14 cellular contexts compared by ENCODE assay signal in the genomic region with DNA sequence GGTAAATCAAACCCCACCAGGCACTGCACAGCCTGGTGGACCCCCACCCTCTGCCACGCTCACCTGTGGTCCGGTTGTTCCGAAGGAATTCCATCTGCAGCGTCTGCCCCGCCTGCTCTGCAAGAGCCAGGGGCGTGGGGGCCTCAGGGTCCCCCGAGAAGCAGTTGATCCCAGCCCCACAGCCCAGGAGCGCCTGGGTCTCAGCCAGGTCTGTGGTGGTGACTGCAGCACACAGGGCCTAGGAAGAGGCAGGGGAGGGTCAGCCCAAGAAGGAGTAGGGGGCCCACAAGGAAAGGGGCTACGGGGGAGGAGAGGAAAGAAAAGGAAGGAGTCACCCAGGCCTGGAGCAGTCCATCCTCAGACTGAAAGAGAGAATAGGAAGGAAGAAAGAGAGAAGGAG. TPM values are rescaled to one million over a fixed set of nuclear protein-coding genes. Genes with fewer than 3 reads are reported as not detected.
DNase-seq lines count a peak whose midpoint lies in the region; ATAC-seq and TF ChIP-seq lines count a peak whose summit lies in the region.
"Had no signal": no experiment of that assay in that cellular context is flagged by ENCODE, and none has a peak within 500 bp of the region (broad histone marks: within the 10 kb centered on the region; RNA-seq: fewer than 3 reads in every experiment).

No MANE protein-coding gene starts in this region.

- no peaks in the 10 kb centered on the region for H3K9me3 Mint-ChIP-seq in effector memory CD8-positive, alpha-beta T cell
- H3K9me3 Mint-ChIP-seq in mesothelial cell of epicardium = no peaks in the 10 kb centered on the region

- peaks cover 13 to 23% of the 10 kb centered on the region in 2 donors for H3K4me1 Mint-ChIP-seq in effector memory CD8-positive, alpha-beta T cell (ENCODE audit: low read depth in 2 of 2)
- H3K4me1 Mint-ChIP-seq in mesothelial cell of epicardium = peaks cover 33% of the 10 kb centered on the region

- H3K4me1 ChIP-seq in Panc1 (ENCODE audit: control insufficient read depth, insufficient read depth, low read length) = no peaks in the 10 kb centered on the region
- H3K4me1 ChIP-seq in smooth muscle cell (ENCODE audit: low read depth) = peaks cover 30% of the 10 kb centered on the region
- H3K4me1 ChIP-seq in PC-9 (replicated peaks; ENCODE audit: insufficient read depth) = no peaks in the 10 kb centered on the region
- H3K4me1 ChIP-seq in aorta (ENCODE audit: control insufficient read depth in 1 of 2, insufficient read depth in 2 of 2, low read length in 2 of 2) = no peaks in the 10 kb centered on the region
- H3K4me1 ChIP-seq: pancreas had no signal

- CTCF ChIA-PET in Panc1 (lab: Charles Lee) = interaction anchor here (1.0 kb wide), 1 partner anchor 19 kb away, joined by 5 read pairs; no protein-coding TSS in a partner anchor
- CTCF ChIA-PET in PC-9 (lab: Charles Lee) = interaction anchor here (0.7 kb wide), 1 partner anchor 14 kb away, joined by 9 read pairs; no protein-coding TSS in a partner anchor

- no peak for TF ChIP-seq CTCF in Panc1 (IDR thresholded peaks at IDR 0.05)
- no peak for TF ChIP-seq CTCF in mesothelial cell of epicardium (IDR thresholded peaks at IDR 0.05; ENCODE audit: unreplicated experiment)
- TF ChIP-seq CTCF in smooth muscle cell (IDR thresholded peaks at IDR 0.05; ENCODE audit: borderline replicate concordance, insufficient read depth, poor library complexity, severe bottlenecking) = no peak
- TF ChIP-seq CTCF in PC-9 (conservative IDR thresholded peaks at IDR 0.05) = no peak

- no peaks in the 10 kb centered on the region for H3K36me3 ChIP-seq in Panc1 (ENCODE audit: control insufficient read depth, insufficient read depth, low read length)
- H3K36me3 ChIP-seq in smooth muscle cell (ENCODE audit: low read depth) = no peaks in the 10 kb centered on the region
- H3K36me3 ChIP-seq in PC-9 (ENCODE audit: low read depth) = peaks cover 25% of the 10 kb centered on the region; the same call in 1 of the 2 replicates
- H3K36me3 ChIP-seq in aorta (ENCODE audit: control insufficient read depth in 1 of 2, insufficient read depth in 2 of 2, low read length in 1 of 2) = no peaks in the 10 kb centered on the region

- H3K27ac ChIP-seq in Panc1 (ENCODE audit: low read length) (no peak overlapping the region), smooth muscle cell (ENCODE audit: low read depth) (no peak overlapping the region), PC-9 (no peak overlapping the region), aorta (ENCODE audit: low read depth in 1 of 2, low read length in 2 of 2) (no peak overlapping the region)
- H3K27ac ChIP-seq: KMS-11, pancreas had no signal

- H3K9me3 ChIP-seq in Panc1 (ENCODE audit: control insufficient read depth, insufficient read depth, low read depth, low read length) = no peaks in the 10 kb centered on the region
- no peaks in the 10 kb centered on the region for H3K9me3 ChIP-seq in smooth muscle cell (replicated peaks; ENCODE audit: low read depth)
- H3K9me3 ChIP-seq in PC-9 (ENCODE audit: insufficient read depth, low read depth) = no peaks in the 10 kb centered on the region
- H3K9me3 ChIP-seq in aorta (ENCODE audit: control insufficient read depth, low read length) = no peaks in the 10 kb centered on the region
- H3K9me3 ChIP-seq: pancreas had no signal

- peak overlapping the region; percentile 69 for H3K4me2 ChIP-seq in smooth muscle cell
- no peak overlapping the region for H3K4me2 ChIP-seq in PC-9
- H3K4me2 ChIP-seq: KMS-11 had no signal

- peak; percentile 8; the same call in 1 of the 2 replicates for ATAC-seq in Panc1
- ATAC-seq in effector memory CD8-positive, alpha-beta T cell (replicated peaks) = no peak
- no peak for ATAC-seq in aorta (ENCODE audit: low FRiP score)

- POLR2A ChIA-PET in Panc1 (lab: Charles Lee) (no interaction called here), PC-9 (lab: Charles Lee; ENCODE audit: unreplicated experiment) (no interaction called here)

- H3F3A ChIP-seq in smooth muscle cell (ENCODE audit: low read depth) = no peaks in the 10 kb centered on the region
- peaks cover 9% of the 10 kb centered on the region for H3F3A ChIP-seq in PC-9 (ENCODE audit: insufficient read depth, low read depth)

- H3K9ac ChIP-seq in smooth muscle cell (ENCODE audit: low read depth) = no peak overlapping the region
- H3K9ac ChIP-seq: KMS-11 had no signal

- H3K79me2 ChIP-seq in smooth muscle cell (ENCODE audit: low read depth) = no peaks in the 10 kb centered on the region
- no peaks in the 10 kb centered on the region for H3K79me2 ChIP-seq in PC-9 (ENCODE audit: low read depth)

- intact Hi-C loops in Panc1 (cut with micrococcal nuclease; ENCODE audit: unreplicated experiment) (no loop called here), PC-9 (cut with micrococcal nuclease; ENCODE audit: unreplicated experiment) (no loop called here), aorta (cut with DNase I) (no loop called here)

- H3K27me3 ChIP-seq in Panc1 (ENCODE audit: control insufficient read depth, insufficient read depth, low read length) (no peaks in the 10 kb centered on the region), smooth muscle cell (ENCODE audit: low read depth) (no peaks in the 10 kb centered on the region), PC-9 (ENCODE audit: insufficient read depth, low read depth) (no peaks in the 10 kb centered on the region), aorta (ENCODE audit: control insufficient read depth in 1 of 2, insufficient read depth in 2 of 2, low read length in 1 of 2) (no peaks in the 10 kb centered on the region)
- H3K27me3 ChIP-seq: pancreas had no signal

- H3K9me2 ChIP-seq in PC-9 (ENCODE audit: insufficient read depth) = no peaks in the 10 kb centered on the region

- no peak overlapping the region for H3K4me3 Mint-ChIP-seq in effector memory CD8-positive, alpha-beta T cell
- H3K4me3 Mint-ChIP-seq in mesothelial cell of epicardium = peak overlapping the region; percentile 65

- in situ Hi-C loops in Panc1 (cut with HindIII; ENCODE audit: low pct_unique_long_range_greater_than_20kb, low sequenced_read_pairs) = no loop called here

- 91% methylated on average over 9 of the region's 9 CpGs for WGBS in smooth muscle cell (ENCODE audit: low lambda C conversion rate)
- WGBS in aorta, 2 donors = 83 to 85% methylated on average over 9 of the region's 9 CpGs

- peaks cover 63% of the 10 kb centered on the region for H3K36me3 Mint-ChIP-seq in effector memory CD8-positive, alpha-beta T cell (ENCODE audit: insufficient read depth)
- H3K36me3 Mint-ChIP-seq in mesothelial cell of epicardium = peaks cover 41% of the 10 kb centered on the region

- DNase-seq in Panc1 (ENCODE audit: low read depth, low spot score) (no peak), mesothelial cell of epicardium (ENCODE audit: low spot score in 2 of 2, unreplicated experiment in 2 of 2) (no peak), smooth muscle cell (lab: John Stamatoyannopoulos, UW; ENCODE audit: unreplicated experiment) (no peak), DMS53 (lab: John Stamatoyannopoulos, UW) (no peak), PC-9 (no peak), aorta (no peak), midbrain (lab: John Stamatoyannopoulos, UW) (no peak)
- DNase-seq in effector memory CD8-positive, alpha-beta T cell = no peak
- DNase-seq: AML-193, dermis blood vessel endothelial cell, NCI-H1092 treated with DMSO at 0.1 percent for 48 hours, NCI-H2171 had no signal

- H3K27ac Mint-ChIP-seq in effector memory CD8-positive, alpha-beta T cell = peak overlapping the region; percentile 49 to 78
- peak overlapping the region; percentile 91 for H3K27ac Mint-ChIP-seq in mesothelial cell of epicardium

- BruUV-seq in Panc1 (replicated peaks; lab: Mats Ljungman, UMichigan) = no TSS peak
- no TSS peak for BruUV-seq in PC-9 (replicated peaks; lab: Mats Ljungman, UMichigan)

- H2AFZ ChIP-seq in smooth muscle cell (ENCODE audit: low read depth) (no peak overlapping the region), PC-9 (no peak overlapping the region)

- H3K4me3 ChIP-seq in Panc1 (ENCODE audit: low read depth in 2 of 2, low read length in 2 of 2) (no peak overlapping the region), smooth muscle cell (peak overlapping the region; percentile 16), PC-9 (no peak overlapping the region), aorta (ENCODE audit: low read length in 2 of 2) (no peak overlapping the region)
- H3K4me3 ChIP-seq: pancreas had no signal

- no peaks in the 10 kb centered on the region for H3K27me3 Mint-ChIP-seq in effector memory CD8-positive, alpha-beta T cell
- H3K27me3 Mint-ChIP-seq in mesothelial cell of epicardium (ENCODE audit: low read depth) = no peaks in the 10 kb centered on the region

- H4K20me1 ChIP-seq in smooth muscle cell (ENCODE audit: low read depth) = peaks cover 43% of the 10 kb centered on the region
- H4K20me1 ChIP-seq in PC-9 (ENCODE audit: insufficient read depth) = peaks cover 8% of the 10 kb centered on the region

RNA-seq across cellular contexts. Expression of gene PDE2A, which starts 28.6 kb away (rescaled TPM):
- total RNA-seq in Panc1 (2021; ENCODE audit: unreplicated experiment) (0.74 TPM), mesothelial cell of epicardium (0.63 to 1.4 TPM (median 1.1 TPM) in 3 replicates), smooth muscle cell (not detected in 2 replicates), PC-9 (2021) (9.6 and 12.0 TPM in 2 replicates), aorta (10 to 100 TPM; 53.7 to 80.8 TPM)
- polyA plus RNA-seq in Panc1 (2012; ENCODE audit: insufficient read length) = 0.51 TPM
- polyA plus RNA-seq in smooth muscle cell (1.0 TPM in 2 replicates), aorta (under 1 TPM; 0.38 to 0.64 TPM)

RNA-seq across cellular contexts. Expression of gene ARAP1, which starts 49.4 kb away (rescaled TPM):
- total RNA-seq in Panc1 (2021; ENCODE audit: unreplicated experiment) = 73.6 TPM
- 108 TPM for polyA plus RNA-seq in Panc1 (2012; ENCODE audit: insufficient read length)
- total RNA-seq in mesothelial cell of epicardium = 154 to 163 TPM (median 155 TPM) in 3 replicates
- total RNA-seq in smooth muscle cell = 45.2 and 65.3 TPM in 2 replicates
- polyA plus RNA-seq in smooth muscle cell = 45.6 and 54.2 TPM in 2 replicates
- 151 and 184 TPM in 2 replicates for total RNA-seq in PC-9 (2021)
- 100 to 1,000 TPM in 1 of 2 donors, 10 to 100 TPM in 1; 61.9 to 166 TPM for total RNA-seq in aorta
- polyA plus RNA-seq in aorta = 10 to 100 TPM; 30.8 to 70.9 TPM
